Comparison of ENCODE assay signal across 10 cellular contexts in genomic region chr4:76043306-76043705, GRCh38. TPM values are rescaled to one million over a fixed set of nuclear protein-coding genes. Genes with fewer than 3 reads are reported as not detected.
"Had no signal": no experiment of that assay in that cellular context is flagged by ENCODE, and none has a peak within 500 bp of the region (broad histone marks: within the 10 kb centered on the region; RNA-seq: fewer than 3 reads in every experiment).

No MANE protein-coding gene starts in this region.

RNA-seq across cellular contexts. Expression of gene CXCL11, which starts 7.4 kb away (rescaled TPM):
- total RNA-seq: temporal lobe, thoracic aorta, tibial nerve, transverse colon, upper lobe of right lung, vagina had no signal

RNA-seq across cellular contexts. Expression of gene CXCL10, which starts 20.0 kb away (rescaled TPM):
- total RNA-seq: suprapubic skin, temporal lobe, testis had no signal

RNA-seq across cellular contexts. Expression of gene ART3, which starts 31.2 kb away (rescaled TPM):
- total RNA-seq: subcutaneous adipose tissue, thoracic aorta, upper lobe of right lung, ureter had no signal

RNA-seq across cellular contexts. Expression of gene CXCL9, which starts 36.0 kb away (rescaled TPM):
- total RNA-seq: temporal lobe had no signal
